In the genomic region with DNA sequence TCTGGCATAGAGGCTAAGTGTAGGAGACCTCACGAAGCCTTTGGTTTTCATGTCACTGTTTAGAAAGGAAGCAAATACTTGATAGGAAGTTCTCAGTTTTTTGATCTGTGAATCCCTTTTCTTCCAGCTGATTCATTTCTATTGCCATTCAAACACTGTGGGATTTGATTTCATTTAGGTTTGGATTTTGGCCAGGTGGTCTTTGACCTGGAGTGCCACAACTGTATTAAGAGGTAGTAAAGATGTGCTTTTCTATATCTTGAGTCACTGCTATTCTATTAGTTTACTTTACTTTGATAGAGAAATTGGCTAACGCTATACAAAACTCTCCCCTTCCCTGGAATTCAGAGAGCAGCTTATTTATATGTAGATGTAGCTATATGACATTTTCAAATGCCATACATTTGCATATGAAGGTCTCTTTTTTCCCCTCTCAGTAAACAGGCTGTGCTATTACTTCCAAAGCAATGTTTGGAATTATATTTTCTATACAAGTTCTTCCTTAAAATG, we compare ENCODE assay signal across 23 cellular contexts.
"Had no signal": no experiment of that assay in that cellular context is flagged by ENCODE, and none has a peak within 500 bp of the region (broad histone marks: within the 10 kb centered on the region; RNA-seq: fewer than 3 reads in every experiment).

No MANE protein-coding gene starts in this region.

- DNase-seq: caudate nucleus; dorsolateral prefrontal cortex; effector CD8-positive, alpha-beta T cell; foreskin keratinocyte; head of caudate nucleus; islet precursor cell; occipital lobe; psoas muscle; retina; right lobe of liver; stimulated activated naive CD4-positive, alpha-beta T cell; stomach; substantia nigra; transverse colon had no signal

- H3K9me3 ChIP-seq: esophagus muscularis mucosa, psoas muscle, right lobe of liver, stomach, thoracic aorta, transverse colon had no signal

- H3K4me3 Mint-ChIP-seq: mesothelial cell of epicardium, nephron had no signal

- H3K27me3 ChIP-seq: dorsolateral prefrontal cortex, esophagus muscularis mucosa, foreskin keratinocyte, hepatocyte, right lobe of liver, stomach, transverse colon had no signal

- H3K27ac Mint-ChIP-seq: nephron had no signal

- H3K9ac ChIP-seq: parathyroid adenoma had no signal

- H3K4me1 ChIP-seq: foreskin keratinocyte, parathyroid adenoma, psoas muscle, right lobe of liver had no signal

- H3K27ac ChIP-seq: coronary artery, epithelial cell of prostate, esophagus muscularis mucosa, foreskin keratinocyte, hepatocyte, parathyroid adenoma, psoas muscle, right lobe of liver, stomach, thoracic aorta, transverse colon had no signal

- ATAC-seq: foreskin keratinocyte, left lobe of liver, psoas muscle, right lobe of liver had no signal

- H3K4me3 ChIP-seq: coronary artery, dorsolateral prefrontal cortex, esophagus muscularis mucosa, hepatocyte, psoas muscle, right lobe of liver, stomach, thoracic aorta, transverse colon had no signal

- H3K36me3 ChIP-seq: esophagus muscularis mucosa, right lobe of liver, stomach, thoracic aorta, transverse colon had no signal
